In genomic region chr17:57946798-57947358, GRCh38 we compare ENCODE assay signal across 8 cellular contexts. TPM values are rescaled to one million over a fixed set of nuclear protein-coding genes. Genes with fewer than 3 reads are reported as not detected.
DNase-seq lines count a peak whose midpoint lies in the region; ATAC-seq lines count a peak whose summit lies in the region.

No MANE protein-coding gene starts in this region.

- H3K4me1 ChIP-seq in BLaER1 treated with 17β-estradiol and CSF1 and Interleukin-3, amounts not matched to agents 10 nM and 100 nM = peaks cover 82 to 100% (median 94%) of the 10 kb centered on the region in 10 experiments

- peak overlapping the region; percentile 28 for H3K4me3 Mint-ChIP-seq in activated T-helper 1 cell treated with anti-CD3 and anti-CD28 coated beads, Interleukin-12 subunit alpha, Interleukin-12 subunit beta, Interleukin-2, Interleukin-4 antibody, amounts not matched to agents 30 ng/mL and 10 ng/mL and 1 ng/mL, durations not matched to agents 14 hours and 24 hours and 36 hours

- H3K9ac ChIP-seq in BLaER1 treated with 17β-estradiol and CSF1 and Interleukin-3, amounts not matched to agents 10 nM and 100 nM = peak overlapping the region; percentile 23 to 65 (median 49); a peak in 20 of 22 replicates

- peak overlapping the region; percentile 47 to 73 (median 59); a peak in 21 of 22 replicates for H3K27ac ChIP-seq in BLaER1 treated with 17β-estradiol and CSF1 and Interleukin-3, amounts not matched to agents 10 nM and 100 nM

- no peak overlapping the region for H3K27ac Mint-ChIP-seq in activated T-helper 1 cell treated with anti-CD3 and anti-CD28 coated beads, Interleukin-12 subunit alpha, Interleukin-12 subunit beta, Interleukin-2, Interleukin-4 antibody, amounts not matched to agents 30 ng/mL and 10 ng/mL and 1 ng/mL, durations not matched to agents 14 hours and 24 hours and 36 hours

- peak; percentile 79 for DNase-seq in NCI-H2196 treated with DMSO at 0.1 percent for 48 hours (lab: John Stamatoyannopoulos, UW; ENCODE audit: unreplicated experiment)
- peak; percentile 20 for DNase-seq in activated T-helper 1 cell treated with anti-CD3 and anti-CD28 coated beads, Interleukin-12 subunit alpha, Interleukin-12 subunit beta, Interleukin-2, Interleukin-4 antibody, amounts not matched to agents 30 ng/mL and 10 ng/mL and 1 ng/mL, durations not matched to agents 14 hours and 24 hours and 36 hours (ENCODE audit: low spot score)
- peak; percentile 78 for DNase-seq in globus pallidus (ENCODE audit: low spot score)
- DNase-seq in posterior vena cava (ENCODE audit: low spot score) = peak; percentile 78
- no peak for DNase-seq in mesenteric fat pad (ENCODE audit: low spot score)

- ATAC-seq in GM18868 (IDR thresholded peaks at IDR 0.05; ENCODE audit: unreplicated experiment) (peak; percentile 72), HG03039 (IDR thresholded peaks at IDR 0.05; ENCODE audit: unreplicated experiment) (peak; percentile 73)

- peaks cover 44% of the 10 kb centered on the region for H3K4me1 Mint-ChIP-seq in activated T-helper 1 cell treated with anti-CD3 and anti-CD28 coated beads, Interleukin-12 subunit alpha, Interleukin-12 subunit beta, Interleukin-2, Interleukin-4 antibody, amounts not matched to agents 30 ng/mL and 10 ng/mL and 1 ng/mL, durations not matched to agents 14 hours and 24 hours and 36 hours (ENCODE audit: low read depth)

- H3K27me3 ChIP-seq in BLaER1 treated with 17β-estradiol and CSF1 and Interleukin-3, amounts not matched to agents 10 nM and 100 nM = no peaks in the 10 kb centered on the region

- no peaks in the 10 kb centered on the region for H3K36me3 ChIP-seq in BLaER1 treated with 17β-estradiol and CSF1 and Interleukin-3, amounts not matched to agents 10 nM and 100 nM

- peak overlapping the region; percentile 14 to 61 (median 45); a peak in 16 of 20 replicates for H3K4me3 ChIP-seq in BLaER1 treated with 17β-estradiol and CSF1 and Interleukin-3, amounts not matched to agents 10 nM and 100 nM

- no peaks in the 10 kb centered on the region for H3K9me3 ChIP-seq in BLaER1 treated with 17β-estradiol and CSF1 and Interleukin-3, amounts not matched to agents 10 nM and 100 nM (replicated peaks in 1 of 11)

- H3K36me3 Mint-ChIP-seq in activated T-helper 1 cell treated with anti-CD3 and anti-CD28 coated beads, Interleukin-12 subunit alpha, Interleukin-12 subunit beta, Interleukin-2, Interleukin-4 antibody, amounts not matched to agents 30 ng/mL and 10 ng/mL and 1 ng/mL, durations not matched to agents 14 hours and 24 hours and 36 hours (ENCODE audit: low read depth) = no peaks in the 10 kb centered on the region

- H4K20me1 ChIP-seq in BLaER1 treated with 17β-estradiol and CSF1 and Interleukin-3, amounts not matched to agents 10 nM and 100 nM = peaks cover 0 to 3% (median 0%) of the 10 kb centered on the region in 11 experiments; a peak in 2 of 22 replicates

- H3K4me2 ChIP-seq in BLaER1 treated with 17β-estradiol and CSF1 and Interleukin-3, amounts not matched to agents 10 nM and 100 nM = peak overlapping the region; percentile 82 to 97 (median 88)

- intact Hi-C loops in activated T-helper 1 cell treated with anti-CD3 and anti-CD28 coated beads, Interleukin-12 subunit alpha, Interleukin-12 subunit beta, Interleukin-2, Interleukin-4 antibody, amounts not matched to agents 30 ng/mL and 10 ng/mL and 1 ng/mL, durations not matched to agents 14 hours and 24 hours and 36 hours (cut with micrococcal nuclease) = no loop called here
- intact Hi-C loops in posterior vena cava (cut with DNase I) = loop anchor here in 1 of 2 donors (5.0 kb wide), 1 partner anchor 70 kb away; no protein-coding TSS in a partner anchor

- H3K27me3 Mint-ChIP-seq in activated T-helper 1 cell treated with anti-CD3 and anti-CD28 coated beads, Interleukin-12 subunit alpha, Interleukin-12 subunit beta, Interleukin-2, Interleukin-4 antibody, amounts not matched to agents 30 ng/mL and 10 ng/mL and 1 ng/mL, durations not matched to agents 14 hours and 24 hours and 36 hours (ENCODE audit: insufficient read depth) = peaks cover 48% of the 10 kb centered on the region

- no peaks in the 10 kb centered on the region for H3K9me3 Mint-ChIP-seq in activated T-helper 1 cell treated with anti-CD3 and anti-CD28 coated beads, Interleukin-12 subunit alpha, Interleukin-12 subunit beta, Interleukin-2, Interleukin-4 antibody, amounts not matched to agents 30 ng/mL and 10 ng/mL and 1 ng/mL, durations not matched to agents 14 hours and 24 hours and 36 hours

RNA-seq across cellular contexts. Expression of gene CUEDC1, which starts 8.3 kb away (rescaled TPM):
- total RNA-seq in activated T-helper 1 cell treated with anti-CD3 and anti-CD28 coated beads, Interleukin-12 subunit alpha, Interleukin-12 subunit beta, Interleukin-2, Interleukin-4 antibody, amounts not matched to agents 30 ng/mL and 10 ng/mL and 1 ng/mL, durations not matched to agents 14 hours and 24 hours and 36 hours = 0.37 TPM in 1 of 2 replicates, not detected in the other
- 10 to 100 TPM; 42.3 to 43.6 TPM for total RNA-seq in posterior vena cava
- total RNA-seq in mesenteric fat pad = 34.1 TPM

RNA-seq across cellular contexts. Expression of gene VEZF1, which starts 41.2 kb away (rescaled TPM):
- total RNA-seq in activated T-helper 1 cell treated with anti-CD3 and anti-CD28 coated beads, Interleukin-12 subunit alpha, Interleukin-12 subunit beta, Interleukin-2, Interleukin-4 antibody, amounts not matched to agents 30 ng/mL and 10 ng/mL and 1 ng/mL, durations not matched to agents 14 hours and 24 hours and 36 hours = 37.7 and 41.2 TPM in 2 replicates
- total RNA-seq in posterior vena cava (10 to 100 TPM; 56.1 to 61.8 TPM), mesenteric fat pad (42.7 TPM)

Comparison
In these comparisons a context has a peak if more than half of its experiments do, and no peak if none do; other contexts are left out.
1. RNA of gene CUEDC1, which starts 8.3 kb away (total RNA-seq): 42.3 to 43.6 TPM in posterior vena cava and 34.1 TPM in mesenteric fat pad (single experiment); 0.37 TPM in activated T-helper 1 cell treated with anti-CD3 and anti-CD28 coated beads, Interleukin-12 subunit alpha, Interleukin-12 subunit beta, Interleukin-2, Interleukin-4 antibody, amounts not matched to agents 30 ng/mL and 10 ng/mL and 1 ng/mL, durations not matched to agents 14 hours and 24 hours and 36 hours; every median in the first group is over 10 times any median in the second.